In the genomic region with DNA sequence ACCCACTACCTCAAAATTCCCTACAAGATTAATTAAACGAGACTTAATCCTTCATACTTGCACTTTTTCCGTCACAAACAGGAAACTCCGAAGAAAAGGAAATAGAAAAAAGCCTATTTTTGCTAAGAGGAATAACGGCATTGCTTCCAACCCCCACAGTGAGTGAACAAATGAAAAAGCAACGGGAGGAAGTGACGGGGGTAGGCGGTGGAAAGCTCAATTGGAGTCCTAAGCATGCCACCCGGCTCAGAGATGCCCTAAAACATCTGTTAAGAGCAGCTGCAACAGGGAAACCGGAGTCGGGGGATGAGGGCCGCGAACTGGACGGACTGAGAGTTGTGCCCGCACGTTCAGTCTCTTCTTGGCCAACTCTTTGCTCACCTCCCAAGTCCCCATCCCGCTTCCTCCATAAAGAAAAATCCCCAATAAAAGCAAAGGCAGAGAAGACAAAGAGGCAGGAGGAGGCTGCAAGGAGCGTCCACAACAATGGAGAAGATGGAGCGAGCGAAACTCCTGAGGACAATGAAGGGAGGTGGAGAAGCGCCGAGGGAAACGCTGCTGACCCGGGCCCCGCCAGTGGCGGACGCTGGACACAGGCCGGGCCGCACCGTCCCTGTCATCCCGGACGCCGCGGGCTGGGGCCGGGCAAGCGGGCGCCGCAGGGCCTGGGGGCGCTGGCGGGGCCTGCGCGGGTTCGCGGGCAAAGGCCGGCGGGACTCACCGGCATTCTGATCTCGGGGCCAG, we compare ENCODE assay signal across 8 cellular contexts. TPM values are rescaled to one million over a fixed set of nuclear protein-coding genes. Genes with fewer than 3 reads are reported as not detected.
A peak's percentile ranks its signal among the peaks of the same experiment; 100 is the strongest.
DNase-seq lines count a peak whose midpoint lies in the region; ATAC-seq and TF ChIP-seq lines count a peak whose summit lies in the region.

No MANE protein-coding gene starts in this region.

- peak in 3 of 56 donors; percentile 0 to 19 (median 6) for TF ChIP-seq CTCF in dorsolateral prefrontal cortex (IDR thresholded peaks at IDR 0.05 in 54 of 56, conservative IDR thresholded peaks at IDR 0.05 in 2 of 56; ENCODE audit: low read depth in 1 of 56, partially characterized antibody in 56 of 56)
- TF ChIP-seq CTCF in lower lobe of right lung (IDR thresholded peaks at IDR 0.05): no peak

- H3K4me3 ChIP-seq in dorsolateral prefrontal cortex: peak overlapping the region; percentile 65 to 97 (median 88)
- peak overlapping the region; percentile 86 for H3K4me3 ChIP-seq in lower lobe of right lung

- H3K27ac ChIP-seq in dorsolateral prefrontal cortex (peak overlapping the region in 57 of 59 donors; percentile 1 to 93 (median 84)), lower lobe of right lung (peak overlapping the region; percentile 94)

- ATAC-seq in HG02571 (IDR thresholded peaks at IDR 0.05; ENCODE audit: unreplicated experiment): peak; percentile 35
- peak; percentile 68 to 72 for ATAC-seq in lower lobe of right lung

- H3K9me3 ChIP-seq in lower lobe of right lung: no peaks in the 10 kb centered on the region

- H3K36me3 Mint-ChIP-seq in activated CD4-positive, alpha-beta T cell treated with anti-CD3 and anti-CD28 coated beads, Interleukin-2, amount 10 ng/mL, durations not matched to agents 24 days and 14 days (ENCODE audit: low read depth): peaks cover 14% of the 10 kb centered on the region

- no peaks in the 10 kb centered on the region for H3K9me3 Mint-ChIP-seq in activated CD4-positive, alpha-beta T cell treated with anti-CD3 and anti-CD28 coated beads, Interleukin-2, amount 10 ng/mL, durations not matched to agents 24 days and 14 days

- peaks cover 36% of the 10 kb centered on the region for H3K4me1 ChIP-seq in lower lobe of right lung

- no peaks in the 10 kb centered on the region for H3K36me3 ChIP-seq in lower lobe of right lung

- peaks cover 22% of the 10 kb centered on the region for H3K4me1 Mint-ChIP-seq in activated CD4-positive, alpha-beta T cell treated with anti-CD3 and anti-CD28 coated beads, Interleukin-2, amount 10 ng/mL, durations not matched to agents 24 days and 14 days

- peaks cover 5% of the 10 kb centered on the region for H3K27me3 Mint-ChIP-seq in activated CD4-positive, alpha-beta T cell treated with anti-CD3 and anti-CD28 coated beads, Interleukin-2, amount 10 ng/mL, durations not matched to agents 24 days and 14 days

- DNase-seq in DMS53 (lab: John Stamatoyannopoulos, UW) (peak; percentile 65), DMS53 treated with DMSO at 0.1 percent for 48 hours (lab: John Stamatoyannopoulos, UW; ENCODE audit: unreplicated experiment) (no peak), NCI-H1092 treated with DMSO at 0.1 percent for 48 hours (lab: John Stamatoyannopoulos, UW) (peak; percentile 37), dorsolateral prefrontal cortex (peak in 6 of 10 donors; percentile 37 to 66 (median 49)), lower lobe of right lung (peak; percentile 68)
- DNase-seq in activated CD4-positive, alpha-beta T cell treated with anti-CD3 and anti-CD28 coated beads, Interleukin-2, amount 10 ng/mL, durations not matched to agents 24 days and 14 days: peak; percentile 89
- DNase-seq in stimulated activated CD4-positive, alpha-beta T cell treated with anti-CD3 and anti-CD28 coated beads, TNF-alpha, amount 100 ng/mL, for 24 hours (ENCODE audit: low read depth in 3 of 3): peak; percentile 36 to 61 (median 42)

- intact Hi-C loops in activated CD4-positive, alpha-beta T cell treated with anti-CD3 and anti-CD28 coated beads, Interleukin-2, amount 10 ng/mL, durations not matched to agents 24 days and 14 days (cut with micrococcal nuclease): loop anchor here (2.0 to 10.0 kb wide), 7 partner anchors 135 to 1137 kb away; partner anchors contain the start of genes CEP57L1, PDSS2, SCML4 and SESN1
- intact Hi-C loops in dorsolateral prefrontal cortex (cut with DNase I) (loop anchor here (5.0 to 10.0 kb wide), 3 partner anchors 93 to 843 kb away; partner anchors contain the start of gene BEND3 (in 2 of the 2)), lower lobe of right lung (cut with DNase I) (no loop called here)

- H3K4me3 Mint-ChIP-seq in activated CD4-positive, alpha-beta T cell treated with anti-CD3 and anti-CD28 coated beads, Interleukin-2, amount 10 ng/mL, durations not matched to agents 24 days and 14 days: peak overlapping the region; percentile 98

- H3K27ac Mint-ChIP-seq in activated CD4-positive, alpha-beta T cell treated with anti-CD3 and anti-CD28 coated beads, Interleukin-2, amount 10 ng/mL, durations not matched to agents 24 days and 14 days: peak overlapping the region; percentile 99

- H3K27me3 ChIP-seq in dorsolateral prefrontal cortex (no peaks in the 10 kb centered on the region), lower lobe of right lung (ENCODE audit: low read depth) (no peaks in the 10 kb centered on the region)

RNA-seq across cellular contexts. Expression of gene SEC63, which starts 0.7 kb away (rescaled TPM):
- 91.8 and 94.4 TPM in 2 replicates for total RNA-seq in activated CD4-positive, alpha-beta T cell treated with anti-CD3 and anti-CD28 coated beads, Interleukin-2, amount 10 ng/mL, durations not matched to agents 24 days and 14 days
- total RNA-seq in dorsolateral prefrontal cortex (100 to 1,000 TPM in 9 of 120 experiments, 10 to 100 TPM in 111; 54.8 to 112 (median 82.9) TPM), lower lobe of right lung (96.5 TPM)
